9 cellular contexts compared by ENCODE assay signal in the genomic region with DNA sequence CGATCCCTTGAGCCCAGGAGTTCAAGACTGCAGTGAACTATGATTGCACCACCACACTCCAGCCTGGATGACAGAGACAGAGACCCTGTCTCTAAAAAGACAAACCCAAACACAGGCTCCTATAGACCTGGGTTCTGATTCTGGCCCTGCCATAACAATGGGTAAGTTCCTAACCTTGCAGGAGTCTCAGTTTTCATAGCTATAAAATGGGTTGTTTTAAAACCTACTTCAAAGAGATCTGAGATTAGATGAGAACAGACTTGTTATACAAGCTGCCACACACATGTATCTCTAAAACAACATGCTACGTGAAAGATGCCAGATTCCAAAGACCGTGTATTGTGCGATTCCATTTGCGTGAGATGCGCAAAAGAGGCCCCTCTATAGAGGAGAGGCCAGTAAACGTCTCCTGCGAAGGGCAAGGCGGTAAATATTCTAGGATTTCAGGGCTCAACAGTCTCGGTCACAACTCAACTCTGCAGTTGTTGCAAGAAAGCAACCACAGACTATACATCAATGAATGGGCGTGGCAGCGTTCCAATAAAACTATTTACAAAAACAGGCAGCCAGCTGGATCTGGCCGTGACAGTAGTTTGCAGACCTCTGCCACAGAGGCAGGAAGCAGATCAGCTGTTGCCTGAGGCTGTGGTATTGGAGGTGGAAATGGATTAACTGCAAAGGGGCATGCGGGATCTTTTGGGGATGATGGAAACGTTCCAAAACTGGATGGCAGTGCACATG. TPM values are rescaled to one million over a fixed set of nuclear protein-coding genes. Genes with fewer than 3 reads are reported as not detected.
DNase-seq lines count a peak whose midpoint lies in the region; ATAC-seq, FAIRE-seq and TF ChIP-seq lines count a peak whose summit lies in the region.
"Had no signal": no experiment of that assay in that cellular context is flagged by ENCODE, and none has a peak within 500 bp of the region (broad histone marks: within the 10 kb centered on the region; RNA-seq: fewer than 3 reads in every experiment).

No MANE protein-coding gene starts in this region.

- peaks cover 33% of the 10 kb centered on the region for H4K20me1 ChIP-seq in K562 (replicated peaks; ENCODE audit: control insufficient read depth, insufficient read depth, low read length)

- 85% methylated on average over 15 of the region's 15 CpGs for WGBS in K562 (ENCODE audit: insufficient coverage, low coverage, missing lambda C conversion rate)

- no peak overlapping the region for H2AFZ ChIP-seq in K562 (ENCODE audit: low read depth, low read length)

- no peak for TF ChIP-seq RAD21 in K562 (CRISPR knock-in tag; conservative IDR thresholded peaks at IDR 0.05 in 1 of 2, IDR thresholded peaks at IDR 0.05 in 1 of 2)

- TF ChIP-seq POLR2A in K562 (conservative IDR thresholded peaks at IDR 0.05), result no peak

- CTCF ChIA-PET in K562 (lab: Yijun Ruan, JAX; ENCODE audit: low intra/inter-chr PET ratio), result no interaction called here

- TF ChIP-seq CTCF in AG10803 (conservative IDR thresholded peaks at IDR 0.05; ENCODE audit: low read length) (no peak), K562 (IDR thresholded peaks at IDR 0.05 in 2 of 3, conservative IDR thresholded peaks at IDR 0.05 in 1 of 3; ENCODE audit: insufficient read depth in 2 of 3, low read depth in 1 of 3, low read length in 3 of 3) (no peak), lower lobe of right lung (IDR thresholded peaks at IDR 0.05) (no peak)

- H3K9ac ChIP-seq in K562 (ENCODE audit: insufficient read depth in 1 of 2, low read depth in 2 of 2, low read length in 2 of 2), result no peak overlapping the region

- no peak overlapping the region for H3K4me2 ChIP-seq in K562 (ENCODE audit: insufficient read depth, low read length)

- H3K36me3 ChIP-seq in K562 (ENCODE audit: control insufficient read depth, insufficient read depth, low read length) (peaks cover 79% of the 10 kb centered on the region; the same call in 2 of the 3 replicates), lower lobe of right lung (peaks cover 69% of the 10 kb centered on the region)

- H3K27me3 ChIP-seq in K562 (ENCODE audit: control insufficient read depth in 2 of 2, insufficient read depth in 2 of 2, low read length in 2 of 2), result no peaks in the 10 kb centered on the region
- H3K27me3 ChIP-seq in lower lobe of right lung (ENCODE audit: low read depth), result no peaks in the 10 kb centered on the region

- H3K4me3 ChIP-seq in AG10803 (ENCODE audit: low read length) (no peak overlapping the region), K562 (no peak overlapping the region), lower lobe of right lung (no peak overlapping the region)

- DNase-seq in AG10803 (ENCODE audit: low read depth) (peak; percentile 91), NCI-H1092 treated with DMSO at 0.1 percent for 48 hours (lab: John Stamatoyannopoulos, UW) (peak; percentile 74), K562 (ENCODE audit: extremely low read depth in 1 of 4, low spot score in 3 of 4) (no peak), lower lobe of right lung (peak; percentile 51), mesenteric fat pad (ENCODE audit: low spot score) (no peak), NCI-H82 treated with DMSO at 0.1 percent for 48 hours (lab: John Stamatoyannopoulos, UW; ENCODE audit: unreplicated experiment) (no peak), SIG-M5 (lab: John Stamatoyannopoulos, UW) (no peak)

- in situ Hi-C loops in K562 (cut with MboI), result no loop called here

- H3K9me1 ChIP-seq in K562 (ENCODE audit: control insufficient read depth, insufficient read depth, low read length), result no peaks in the 10 kb centered on the region

- H3K27ac ChIP-seq in K562 (ENCODE audit: extremely low read depth, low read depth, low read length) (no peak overlapping the region), lower lobe of right lung (peak overlapping the region; percentile 44)

- intact Hi-C loops in K562 (cut with micrococcal nuclease) (loop anchor here (10.0 kb wide), 1 partner anchor 544 kb away; a partner anchor contains a TSS), lower lobe of right lung (cut with DNase I) (no loop called here)

- ATAC-seq in K562 (no peak), lower lobe of right lung (no peak), HG03565 (IDR thresholded peaks at IDR 0.05; ENCODE audit: unreplicated experiment) (no peak)

- FAIRE-seq in K562 (lab: Jason Lieb, UNC), result no peak
- FAIRE-seq: TTC549 had no signal

- peaks cover 32% of the 10 kb centered on the region for H3K79me2 ChIP-seq in K562 (ENCODE audit: control insufficient read depth, insufficient read depth, low read length)

- POLR2A ChIA-PET in K562 (lab: Yijun Ruan, JAX), result interaction anchor here (0.6 to 1.6 kb wide), 6 partner anchors 8 to 405 kb away, joined by 3 to 6 read pairs (median 3); no protein-coding TSS in a partner anchor

- BruUV-seq in K562 (replicated peaks; lab: Mats Ljungman, UMichigan), result no TSS peak

- H3K9me3 ChIP-seq in K562 (replicated peaks; ENCODE audit: control insufficient read depth, insufficient read depth, low read depth, low read length) (no peaks in the 10 kb centered on the region), lower lobe of right lung (no peaks in the 10 kb centered on the region)

- H3K4me1 ChIP-seq in K562 (replicated peaks in 1 of 2; ENCODE audit: control insufficient read depth in 2 of 2, insufficient read depth in 2 of 2, low read length in 2 of 2), result peaks cover 13 to 21% of the 10 kb centered on the region in 2 experiments; a peak in 4 of 5 replicates
- H3K4me1 ChIP-seq in lower lobe of right lung, result peaks cover 44% of the 10 kb centered on the region

- TF ChIP-seq EP300 in K562 (IDR thresholded peaks at IDR 0.05; ENCODE audit: low read length), result no peak

RNA-seq across cellular contexts. Expression of a gene that starts 5.9 kb away (rescaled TPM):
- total RNA-seq in K562 (2011; cell fraction: chromatin; rRNA removed; ENCODE audit: low replicate concordance), result 91.2 and 301 TPM in 2 replicates
- total RNA-seq in K562 (2011; cell fraction: nucleolus; rRNA removed), result 159 and 160 TPM in 2 replicates
- 112 and 116 TPM in 2 replicates for total RNA-seq in K562 (2011; cell fraction: nucleoplasm; rRNA removed)
- total RNA-seq in K562 (2014; rRNA removed) (30.5 and 37.8 TPM in 2 replicates), K562 (2014; rRNA removed; fragmentation: Illumina TruSeq; extraction: Trizol) (6.9 and 8.5 TPM in 2 replicates), K562 (2015; rRNA removed; fragmentation: Illumina TruSeq; extraction: Trizol) (18.7 and 21.0 TPM in 2 replicates), K562 (2021) (67.0 and 77.2 TPM in 2 replicates), lower lobe of right lung (58.5 TPM), mesenteric fat pad (45.0 TPM)
- polyA plus RNA-seq in K562 (2011; rRNA removed) (15.4 and 35.9 TPM in 2 replicates), K562 (2014; fragmentation: Illumina TruSeq; extraction: Trizol) (21.6 and 29.6 TPM in 2 replicates), K562 (2014; fragmentation: Nextera tagmentation; extraction: Ambion mirVana) (under 1 TPM; 0.45 to 0.51 TPM), K562 (2014; rRNA removed) (54.1 and 63.1 TPM in 2 replicates)
- 17.5 and 26.3 TPM in 2 replicates for polyA plus RNA-seq in K562 (2011; cell fraction: cytosol; rRNA removed)
- polyA plus RNA-seq in K562 (2011; cell fraction: nucleus; rRNA removed), result 184 and 367 TPM in 2 replicates
- polyA plus RNA-seq in K562 (2012), result 31.1 and 80.3 TPM in 2 replicates
- 11.1 and 17.7 TPM in 2 replicates for polyA minus RNA-seq in K562 (2011; rRNA and poly(A)+ RNA removed)
- 33.7 and 44.1 TPM in 2 replicates for polyA minus RNA-seq in K562 (2011; cell fraction: cytosol; rRNA and poly(A)+ RNA removed)
- 52.4 and 63.5 TPM in 2 replicates for polyA minus RNA-seq in K562 (2011; cell fraction: nucleus; rRNA and poly(A)+ RNA removed)

RNA-seq across cellular contexts. Expression of a gene that starts 15.2 kb away (rescaled TPM):
- 136 and 226 TPM in 2 replicates for total RNA-seq in K562 (2011; cell fraction: chromatin; rRNA removed; ENCODE audit: low replicate concordance)
- 126 and 149 TPM in 2 replicates for total RNA-seq in K562 (2011; cell fraction: nucleolus; rRNA removed)
- total RNA-seq in K562 (2011; cell fraction: nucleoplasm; rRNA removed), result 142 and 159 TPM in 2 replicates
- total RNA-seq in K562 (2014; rRNA removed), result 105 and 143 TPM in 2 replicates
- 59.6 and 64.7 TPM in 2 replicates for total RNA-seq in K562 (2014; rRNA removed; fragmentation: Illumina TruSeq; extraction: Trizol)
- total RNA-seq in K562 (2015; rRNA removed; fragmentation: Illumina TruSeq; extraction: Trizol), result 77.0 and 78.4 TPM in 2 replicates
- total RNA-seq in K562 (2021), result 86.1 and 86.6 TPM in 2 replicates
- 67.0 and 79.0 TPM in 2 replicates for polyA plus RNA-seq in K562 (2011; rRNA removed)
- 67.8 and 77.0 TPM in 2 replicates for polyA plus RNA-seq in K562 (2011; cell fraction: cytosol; rRNA removed)
- polyA plus RNA-seq in K562 (2011; cell fraction: nucleus; rRNA removed), result 144 and 165 TPM in 2 replicates
- polyA plus RNA-seq in K562 (2012), result 62.5 and 74.7 TPM in 2 replicates
- polyA plus RNA-seq in K562 (2014; fragmentation: Illumina TruSeq; extraction: Trizol), result 80.0 and 88.3 TPM in 2 replicates
- 10 to 100 TPM in 1 of 2 experiments, 1 to 10 TPM in 1; 8.1 to 14.1 TPM for polyA plus RNA-seq in K562 (2014; fragmentation: Nextera tagmentation; extraction: Ambion mirVana)
- polyA plus RNA-seq in K562 (2014; rRNA removed), result 91.2 and 121 TPM in 2 replicates
- 40.6 and 53.4 TPM in 2 replicates for polyA minus RNA-seq in K562 (2011; rRNA and poly(A)+ RNA removed)
- polyA minus RNA-seq in K562 (2011; cell fraction: cytosol; rRNA and poly(A)+ RNA removed), result 33.4 and 38.2 TPM in 2 replicates
- polyA minus RNA-seq in K562 (2011; cell fraction: nucleus; rRNA and poly(A)+ RNA removed), result 41.6 and 64.8 TPM in 2 replicates
- total RNA-seq in lower lobe of right lung, result 34.6 TPM
- total RNA-seq in mesenteric fat pad, result 36.0 TPM

RNA-seq across cellular contexts. Expression of a gene that starts 38.9 kb away (rescaled TPM):
- 1.2 and 9.8 TPM in 2 replicates for total RNA-seq in K562 (2011; cell fraction: chromatin; rRNA removed; ENCODE audit: low replicate concordance)
- total RNA-seq in K562 (2011; cell fraction: nucleolus; rRNA removed), result 10.1 and 15.2 TPM in 2 replicates
- 3.7 and 5.7 TPM in 2 replicates for total RNA-seq in K562 (2011; cell fraction: nucleoplasm; rRNA removed)
- total RNA-seq in K562 (2014; rRNA removed), result 1.7 and 2.2 TPM in 2 replicates
- total RNA-seq in K562 (2014; rRNA removed; fragmentation: Illumina TruSeq; extraction: Trizol), result 0.06 and 0.07 TPM in 2 replicates
- 0.51 and 1.1 TPM in 2 replicates for total RNA-seq in K562 (2015; rRNA removed; fragmentation: Illumina TruSeq; extraction: Trizol)
- total RNA-seq in K562 (2021), result 2.4 and 2.5 TPM in 2 replicates
- polyA plus RNA-seq in K562 (2011; rRNA removed), result 0.31 and 1.2 TPM in 2 replicates
- polyA plus RNA-seq in K562 (2011; cell fraction: cytosol; rRNA removed), result 0.78 and 3.2 TPM in 2 replicates
- polyA plus RNA-seq in K562 (2011; cell fraction: nucleus; rRNA removed), result 1.2 and 2.6 TPM in 2 replicates
- polyA plus RNA-seq in K562 (2012), result 2.9 and 6.1 TPM in 2 replicates
- 0.16 and 0.42 TPM in 2 replicates for polyA plus RNA-seq in K562 (2014; fragmentation: Illumina TruSeq; extraction: Trizol)
- polyA plus RNA-seq in K562 (2014; fragmentation: Nextera tagmentation; extraction: Ambion mirVana), result under 1 TPM in 1 of 2 experiments, not detected in 1; 0.01 TPM
- polyA plus RNA-seq in K562 (2014; rRNA removed), result 0.78 and 0.90 TPM in 2 replicates
- polyA minus RNA-seq in K562 (2011; rRNA and poly(A)+ RNA removed), result 0.56 and 0.63 TPM in 2 replicates
- polyA minus RNA-seq in K562 (2011; cell fraction: cytosol; rRNA and poly(A)+ RNA removed), result 1.1 and 2.8 TPM in 2 replicates
- polyA minus RNA-seq in K562 (2011; cell fraction: nucleus; rRNA and poly(A)+ RNA removed), result 3.4 and 6.3 TPM in 2 replicates
- 17.4 TPM for total RNA-seq in lower lobe of right lung
- 26.6 TPM for total RNA-seq in mesenteric fat pad

RNA-seq across cellular contexts. Expression of a gene that starts 59.4 kb away (rescaled TPM):
- total RNA-seq in K562 (2011; cell fraction: chromatin; rRNA removed; ENCODE audit: low replicate concordance), result 70.0 and 135 TPM in 2 replicates
- total RNA-seq in K562 (2011; cell fraction: nucleolus; rRNA removed), result 74.5 and 92.1 TPM in 2 replicates
- total RNA-seq in K562 (2011; cell fraction: nucleoplasm; rRNA removed), result 76.8 and 107 TPM in 2 replicates
- total RNA-seq in K562 (2014; rRNA removed) (173 and 213 TPM in 2 replicates), K562 (2014; rRNA removed; fragmentation: Illumina TruSeq; extraction: Trizol) (32.6 and 38.7 TPM in 2 replicates), K562 (2015; rRNA removed; fragmentation: Illumina TruSeq; extraction: Trizol) (48.4 and 56.1 TPM in 2 replicates), K562 (2021) (123 and 150 TPM in 2 replicates), lower lobe of right lung (40.0 TPM), mesenteric fat pad (38.2 TPM)
- polyA plus RNA-seq in K562 (2011; rRNA removed) (79.3 and 88.9 TPM in 2 replicates), K562 (2014; fragmentation: Illumina TruSeq; extraction: Trizol) (49.0 and 66.3 TPM in 2 replicates), K562 (2014; fragmentation: Nextera tagmentation; extraction: Ambion mirVana) (10 to 100 TPM; 41.5 to 81.1 TPM), K562 (2014; rRNA removed) (243 and 273 TPM in 2 replicates)
- polyA plus RNA-seq in K562 (2011; cell fraction: cytosol; rRNA removed), result 175 and 283 TPM in 2 replicates
- polyA plus RNA-seq in K562 (2011; cell fraction: nucleus; rRNA removed), result 85.0 and 101 TPM in 2 replicates
- 96.6 and 100 TPM in 2 replicates for polyA plus RNA-seq in K562 (2012)
- 10.6 and 11.8 TPM in 2 replicates for polyA minus RNA-seq in K562 (2011; rRNA and poly(A)+ RNA removed)
- 19.8 and 22.7 TPM in 2 replicates for polyA minus RNA-seq in K562 (2011; cell fraction: cytosol; rRNA and poly(A)+ RNA removed)
- 10.8 and 13.7 TPM in 2 replicates for polyA minus RNA-seq in K562 (2011; cell fraction: nucleus; rRNA and poly(A)+ RNA removed)

Comparison
In these comparisons a context has a peak if more than half of its experiments do, and no peak if none do; other contexts are left out.
1. DNase-seq: peak in AG10803 (single experiment), NCI-H1092 treated with DMSO at 0.1 percent for 48 hours (single experiment) and lower lobe of right lung (single experiment); none in K562 (0 of 4), mesenteric fat pad (single experiment), NCI-H82 treated with DMSO at 0.1 percent for 48 hours (single experiment) and SIG-M5 (single experiment).